In the genomic region with DNA sequence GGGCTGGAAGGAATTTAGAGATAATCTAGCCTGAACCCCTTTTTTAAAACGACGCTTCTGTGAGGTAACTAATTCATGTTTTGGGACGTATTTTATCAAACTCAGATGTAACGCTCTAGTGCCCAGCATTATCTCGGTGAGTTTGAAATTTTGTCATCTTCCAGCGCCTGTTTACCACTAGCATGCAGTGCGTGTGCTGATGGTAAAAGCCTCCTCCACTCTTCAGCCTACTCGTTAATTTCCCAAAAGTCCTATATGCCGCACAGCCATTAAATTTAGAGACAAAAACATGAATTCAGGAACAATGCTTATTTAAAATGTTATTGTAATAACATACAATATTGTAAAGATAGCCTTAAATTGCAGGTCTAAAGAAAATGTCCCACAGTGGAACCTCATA, we compare ENCODE assay signal across 8 cellular contexts. TPM values are rescaled to one million over a fixed set of nuclear protein-coding genes. Genes with fewer than 3 reads are reported as not detected.
DNase-seq lines count a peak whose midpoint lies in the region; ATAC-seq and TF ChIP-seq lines count a peak whose summit lies in the region.

No MANE protein-coding gene starts in this region.

- H3K36me3 ChIP-seq in OCI-LY1 (ENCODE audit: insufficient read depth, low read length) (no peaks in the 10 kb centered on the region), psoas muscle (ENCODE audit: insufficient read depth in 1 of 2, low read depth in 1 of 2) (no peaks in the 10 kb centered on the region)

- 60 to 76% (median 61%) methylated on average over 9 of the region's 9 CpGs for WGBS in psoas muscle, 3 donors

- H3F3A ChIP-seq in OCI-LY1 (ENCODE audit: insufficient read depth, low read length): no peaks in the 10 kb centered on the region

- ATAC-seq in psoas muscle (no peak), GM18861 (IDR thresholded peaks at IDR 0.05; ENCODE audit: unreplicated experiment) (no peak), HG03159 (IDR thresholded peaks at IDR 0.05; ENCODE audit: unreplicated experiment) (no peak)

- TF ChIP-seq CTCF in OCI-LY1 (IDR thresholded peaks at IDR 0.05; ENCODE audit: low read length): no peak
- TF ChIP-seq CTCF in psoas muscle (IDR thresholded peaks at IDR 0.05): no peak
- TF ChIP-seq CTCF in GM13976 (IDR thresholded peaks at IDR 0.05; ENCODE audit: borderline replicate concordance, control extremely low read depth, extremely low read depth, insufficient read depth, missing control alignments): no peak

- no peaks in the 10 kb centered on the region for H3K9me3 ChIP-seq in OCI-LY1 (ENCODE audit: low read length)
- no peaks in the 10 kb centered on the region for H3K9me3 ChIP-seq in psoas muscle

- no peaks in the 10 kb centered on the region for H3K9me2 ChIP-seq in OCI-LY1 (ENCODE audit: low read depth, low read length)

- no peak for DNase-seq in epithelial cell of prostate (ENCODE audit: low read depth, low spot score)
- DNase-seq in psoas muscle: no peak
- DNase-seq in foreskin melanocyte: no peak
- DNase-seq in GM13976 (ENCODE audit: low spot score): no peak

- in situ Hi-C loops in GM13976 (cut with MboI; ENCODE audit: low sequenced_read_pairs, unreplicated experiment): no loop called here

- peak overlapping the region; percentile 93 for H3K4me2 ChIP-seq in OCI-LY1 (ENCODE audit: low read length)

- H3K27ac ChIP-seq in OCI-LY1 (ENCODE audit: low read depth, low read length, poor library complexity, severe bottlenecking) (peak overlapping the region; percentile 76), epithelial cell of prostate (peak overlapping the region; percentile 86), psoas muscle (peak overlapping the region; percentile 99)

- intact Hi-C loops in psoas muscle (cut with DNase I): loop anchor here in 1 of 2 donors (1.0 to 10.0 kb wide), 5 partner anchors 42 to 737 kb away; a partner anchor contains a TSS

- H4K20me1 ChIP-seq in OCI-LY1 (ENCODE audit: insufficient read depth, low read length): no peaks in the 10 kb centered on the region

- H3K4me1 ChIP-seq in OCI-LY1 (ENCODE audit: insufficient read depth, low read length, severe bottlenecking) (peaks cover 50% of the 10 kb centered on the region), psoas muscle (peaks cover 47% of the 10 kb centered on the region)

- no peak overlapping the region for H2AFZ ChIP-seq in OCI-LY1 (ENCODE audit: low read length)

- H3K79me2 ChIP-seq in OCI-LY1 (ENCODE audit: insufficient read depth, low read length): peaks cover 36% of the 10 kb centered on the region

- H3K27me3 ChIP-seq in OCI-LY1 (ENCODE audit: insufficient read depth, low read length): no peaks in the 10 kb centered on the region
- no peaks in the 10 kb centered on the region for H3K27me3 ChIP-seq in psoas muscle (ENCODE audit: insufficient read depth in 3 of 3, low read length in 2 of 3)

- peak overlapping the region; percentile 78 for H3K4me3 ChIP-seq in GM08714 (ENCODE audit: low read length)
- H3K4me3 ChIP-seq in OCI-LY1 (ENCODE audit: low read depth, low read length, poor library complexity, severe bottlenecking): peak overlapping the region; percentile 74
- peak overlapping the region; percentile 95 for H3K4me3 ChIP-seq in psoas muscle

- peak overlapping the region; percentile 86 for H3K9ac ChIP-seq in OCI-LY1 (ENCODE audit: low read length)

RNA-seq across cellular contexts. Expression of a gene that starts 2.8 kb away (rescaled TPM):
- 10 to 100 TPM; 19.4 to 38.2 (median 32.1) TPM for total RNA-seq in psoas muscle
- polyA plus RNA-seq in psoas muscle: 10 to 100 TPM in 2 of 3 donors, 1 to 10 TPM in 1; 4.0 to 41.8 (median 15.4) TPM
